In the genomic region with DNA sequence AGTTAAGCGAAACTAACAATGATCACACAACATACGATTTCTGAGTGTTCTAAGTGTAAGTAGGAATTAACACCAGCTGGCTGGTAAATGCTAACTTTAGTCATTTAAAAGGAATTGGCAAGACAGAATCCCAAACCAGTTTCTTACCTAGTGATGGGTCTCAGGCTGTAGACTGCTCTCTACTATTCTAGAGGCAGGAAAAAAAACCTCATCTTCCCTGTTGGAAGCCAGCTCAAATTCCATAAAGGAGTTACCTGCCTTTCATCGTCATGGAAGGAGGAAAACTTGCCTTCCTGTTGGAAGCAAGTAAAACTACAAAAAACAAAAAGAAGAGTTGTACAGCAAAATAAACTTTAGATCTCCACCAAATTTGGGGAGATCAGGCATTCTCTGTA, we compare ENCODE assay signal across 27 cellular contexts. TPM values are rescaled to one million over a fixed set of nuclear protein-coding genes. Genes with fewer than 3 reads are reported as not detected.
A peak's percentile ranks its signal among the peaks of the same experiment; 100 is the strongest.
DNase-seq lines count a peak whose midpoint lies in the region; ATAC-seq and TF ChIP-seq lines count a peak whose summit lies in the region.
"Had no signal": no experiment of that assay in that cellular context is flagged by ENCODE, and none has a peak within 500 bp of the region (broad histone marks: within the 10 kb centered on the region; RNA-seq: fewer than 3 reads in every experiment).

No MANE protein-coding gene starts in this region.

- H4K91ac ChIP-seq in H9 (ENCODE audit: insufficient read length, low read depth, low read length) = no peak overlapping the region

- no peaks in the 10 kb centered on the region for H3K9me2 ChIP-seq in MM.1S (replicated peaks; ENCODE audit: insufficient read depth, low read length)

- no peaks in the 10 kb centered on the region for H3K27me3 ChIP-seq in H9 (ENCODE audit: insufficient read depth, low read length)
- H3K27me3 ChIP-seq in iPS-18a (ENCODE audit: control insufficient read depth, insufficient read depth, low read length) = no peaks in the 10 kb centered on the region
- no peaks in the 10 kb centered on the region for H3K27me3 ChIP-seq in MM.1S (replicated peaks; ENCODE audit: insufficient read depth, low read length)
- H3K27me3 ChIP-seq: BLaER1 treated with 17β-estradiol and CSF1 and Interleukin-3, amounts not matched to agents 10 nM and 100 nM had no signal

- no peaks in the 10 kb centered on the region for H3K23me2 ChIP-seq in H9 (ENCODE audit: insufficient read length, low read depth, low read length, poor library complexity, severe bottlenecking)

- no peak overlapping the region for H4K8ac ChIP-seq in H9 (replicated peaks; ENCODE audit: insufficient read length, low read depth, low read length)

- H3K9ac ChIP-seq in H9 (ENCODE audit: extremely low read depth, insufficient read length, low read length) = peak overlapping the region; percentile 23
- H3K9ac ChIP-seq in iPS-18a (ENCODE audit: low read length) = peak overlapping the region; percentile 43
- no peak overlapping the region for H3K9ac ChIP-seq in MM.1S (ENCODE audit: low read length)
- H3K9ac ChIP-seq: BLaER1 treated with 17β-estradiol and CSF1 and Interleukin-3, amounts not matched to agents 10 nM and 100 nM; KMS-11 had no signal

- H2BK120ac ChIP-seq in H9 (ENCODE audit: low read depth, low read length, poor library complexity, severe bottlenecking) = no peak overlapping the region

- no peak overlapping the region; the same call in 1 of the 2 replicates for H3K14ac ChIP-seq in H9 (ENCODE audit: insufficient read depth, low read length)

- H3K79me2 ChIP-seq in H9 (ENCODE audit: insufficient read depth, low read length) (no peaks in the 10 kb centered on the region), MM.1S (ENCODE audit: low read length) (no peaks in the 10 kb centered on the region)

- no peak overlapping the region for H2BK15ac ChIP-seq in H9 (ENCODE audit: low read depth, low read length)

- peak overlapping the region; percentile 2 for H2BK5ac ChIP-seq in H9 (ENCODE audit: insufficient read length, low read length)

- no peak overlapping the region for H3K23ac ChIP-seq in H9 (ENCODE audit: insufficient read length, low read depth, low read length)

- H3K27ac ChIP-seq in H9 (ENCODE audit: insufficient read length, low read depth, low read length) (peak overlapping the region; percentile 99), iPS-18a (ENCODE audit: low read length) (peak overlapping the region; percentile 79), MM.1S (ENCODE audit: low read length) (no peak overlapping the region)
- H3K27ac ChIP-seq: A549; BLaER1 treated with 17β-estradiol and CSF1 and Interleukin-3, amounts not matched to agents 10 nM and 100 nM; KMS-11; PC-9; SJCRH30 had no signal

- H3K9me3 Mint-ChIP-seq in H9 (no peaks in the 10 kb centered on the region; a peak in 1 of 5 replicates), WTC11 (no peaks in the 10 kb centered on the region)
- H3K9me3 Mint-ChIP-seq in stimulated activated naive CD8-positive, alpha-beta T cell treated with anti-CD3 and anti-CD28 coated beads, Interleukin-15, amount 100 ng/mL, for 72 hours = no peaks in the 10 kb centered on the region
- H3K9me3 Mint-ChIP-seq: CD4-positive, alpha-beta memory T cell had no signal

- CTCF ChIA-PET in WTC11 (lab: Charles Lee) = interaction anchor here (0.9 to 4.3 kb wide), 7 partner anchors 8 to 221 kb away, joined by 3 to 34 read pairs (median 4); no protein-coding TSS in a partner anchor

- H3K79me1 ChIP-seq in H9 (ENCODE audit: insufficient read depth, low read depth, low read length, poor library complexity, severe bottlenecking) = no peaks in the 10 kb centered on the region

- H2BK12ac ChIP-seq in H9 (ENCODE audit: insufficient read length, low read depth, low read length) = no peak overlapping the region

- no peaks in the 10 kb centered on the region for H3K27me3 Mint-ChIP-seq in H9 (ENCODE audit: low read depth)
- no peaks in the 10 kb centered on the region for H3K27me3 Mint-ChIP-seq in WTC11 (ENCODE audit: low read depth)
- peaks cover 9% of the 10 kb centered on the region for H3K27me3 Mint-ChIP-seq in stimulated activated naive CD8-positive, alpha-beta T cell treated with anti-CD3 and anti-CD28 coated beads, Interleukin-15, amount 100 ng/mL, for 72 hours

- H3K9me3 ChIP-seq in H9 (ENCODE audit: control insufficient read depth, low read depth, low read length) (no peaks in the 10 kb centered on the region), iPS-18a (ENCODE audit: control insufficient read depth, low read depth, low read length) (no peaks in the 10 kb centered on the region), MM.1S (replicated peaks; ENCODE audit: insufficient read depth, low read length) (no peaks in the 10 kb centered on the region)
- H3K9me3 ChIP-seq: A549; BLaER1 treated with 17β-estradiol and CSF1 and Interleukin-3, amounts not matched to agents 10 nM and 100 nM; Caco-2; SJCRH30 had no signal

- ATAC-seq in WTC11 = peak; percentile 80
- no peak for ATAC-seq in stimulated activated naive CD8-positive, alpha-beta T cell treated with anti-CD3 and anti-CD28 coated beads, Interleukin-15, amount 100 ng/mL, for 72 hours
- ATAC-seq: A549, Right ventricle myocardium inferior had no signal

- H3K4me3 ChIP-seq in iPS-18a (ENCODE audit: low read length) = peak overlapping the region; percentile 60
- no peak overlapping the region for H3K4me3 ChIP-seq in MM.1S (ENCODE audit: low read length)
- H3K4me3 ChIP-seq: A549; BLaER1 treated with 17β-estradiol and CSF1 and Interleukin-3, amounts not matched to agents 10 nM and 100 nM; PC-9; SJCRH30 had no signal

- H3K4me2 ChIP-seq in H9 (ENCODE audit: insufficient read depth, insufficient read length, low read length) = peak overlapping the region; percentile 69
- no peak overlapping the region for H3K4me2 ChIP-seq in MM.1S (ENCODE audit: low read depth, low read length)
- H3K4me2 ChIP-seq: A549; BLaER1 treated with 17β-estradiol and CSF1 and Interleukin-3, amounts not matched to agents 10 nM and 100 nM; KMS-11; PC-9 had no signal

- no peaks in the 10 kb centered on the region for H4K20me1 ChIP-seq in H9 (ENCODE audit: control insufficient read depth, insufficient read depth, insufficient read length)
- H4K20me1 ChIP-seq in MM.1S (ENCODE audit: insufficient read depth, low read length) = no peaks in the 10 kb centered on the region
- H4K20me1 ChIP-seq: BLaER1 treated with 17β-estradiol and CSF1 and Interleukin-3, amounts not matched to agents 10 nM and 100 nM had no signal

- H3K4me1 ChIP-seq in H9 (ENCODE audit: insufficient read depth, low read length) (peaks cover 7% of the 10 kb centered on the region), iPS-18a (ENCODE audit: control insufficient read depth, low read depth, low read length) (peaks cover 23% of the 10 kb centered on the region), MM.1S (ENCODE audit: low read length) (no peaks in the 10 kb centered on the region)
- H3K4me1 ChIP-seq: BLaER1 treated with 17β-estradiol and CSF1 and Interleukin-3, amounts not matched to agents 10 nM and 100 nM; Caco-2; SJCRH30 had no signal

- H3K4me1 Mint-ChIP-seq in H9 (peaks cover 34 to 40% of the 10 kb centered on the region in 2 experiments), WTC11 (peaks cover 42% of the 10 kb centered on the region)
- no peaks in the 10 kb centered on the region for H3K4me1 Mint-ChIP-seq in stimulated activated naive CD8-positive, alpha-beta T cell treated with anti-CD3 and anti-CD28 coated beads, Interleukin-15, amount 100 ng/mL, for 72 hours
- H3K4me1 Mint-ChIP-seq: CD4-positive, alpha-beta memory T cell had no signal

- no peak overlapping the region for H2AFZ ChIP-seq in H9 (ENCODE audit: low read length)
- H2AFZ ChIP-seq in MM.1S (ENCODE audit: low read length) = no peak overlapping the region
- H2AFZ ChIP-seq: PC-9 had no signal

- DNase-seq in H9 (no peak), WTC11 (ENCODE audit: low spot score) (no peak), MM.1S (no peak), GOT3 (lab: John Stamatoyannopoulos, UW) (no peak), NCI-H1105 treated with DMSO at 0.1 percent for 48 hours (lab: John Stamatoyannopoulos, UW) (no peak)
- no peak for DNase-seq in stimulated activated naive CD8-positive, alpha-beta T cell treated with anti-CD3 and anti-CD28 coated beads, Interleukin-15, amount 100 ng/mL, for 72 hours
- DNase-seq: AML-193; Caco-2; CD4-positive, alpha-beta memory T cell; GF-D8; IMR-90; NCI-H1092 treated with DMSO at 0.1 percent for 48 hours; NCI-H1436 treated with DMSO at 0.1 percent for 48 hours; NCI-H187 treated with DMSO at 0.1 percent for 48 hours; NCI-H446; NCI-H524 treated with DMSO at 0.1 percent for 48 hours; NCI-H774; PC-9; SJCRH30 had no signal

- no peak overlapping the region for H3T11ph ChIP-seq in H9 (ENCODE audit: low read length)

- no peak for TF ChIP-seq CTCF in H9 (conservative IDR thresholded peaks at IDR 0.05)
- no peak for TF ChIP-seq CTCF in WTC11 (IDR thresholded peaks at IDR 0.05)
- TF ChIP-seq CTCF in MM.1S (IDR thresholded peaks at IDR 0.05; ENCODE audit: low read length) = no peak

- no peaks in the 10 kb centered on the region for H3F3A ChIP-seq in MM.1S (ENCODE audit: insufficient read depth, low read length)

- POLR2A ChIA-PET in WTC11 (lab: Charles Lee) = interaction anchor here (1.4 kb wide), 1 partner anchor 112 kb away, joined by 6 read pairs; a partner anchor contains a TSS

- no peak overlapping the region for H3K56ac ChIP-seq in H9 (ENCODE audit: insufficient read length, low read depth, low read length)

- H3K4ac ChIP-seq in H9 (ENCODE audit: low read depth, low read length) = no peak overlapping the region

- H3K36me3 Mint-ChIP-seq in H9 (ENCODE audit: insufficient read depth in 1 of 3, low read depth in 3 of 3) (peaks cover 0 to 4% (median 0%) of the 10 kb centered on the region in 3 experiments; a peak in 2 of 7 replicates), WTC11 (no peaks in the 10 kb centered on the region; the same call in 1 of the 2 replicates)
- H3K36me3 Mint-ChIP-seq: CD4-positive, alpha-beta memory T cell had no signal

- no peak overlapping the region for H4K5ac ChIP-seq in H9 (ENCODE audit: insufficient read length, low read depth, low read length)

- H2BK20ac ChIP-seq in H9 (ENCODE audit: low read depth, low read length, poor library complexity, severe bottlenecking) = no peak overlapping the region

- H2AK5ac ChIP-seq in H9 (ENCODE audit: insufficient read length, low read length) = peak overlapping the region; percentile 14

- H3K18ac ChIP-seq in H9 (ENCODE audit: insufficient read length, low read depth, low read length) = no peak overlapping the region

- H3K27ac Mint-ChIP-seq in H9 = peak overlapping the region; percentile 66 to 99 (median 97); a peak in 6 of 7 replicates
- H3K27ac Mint-ChIP-seq in WTC11 = peak overlapping the region; percentile 99
- no peak overlapping the region for H3K27ac Mint-ChIP-seq in stimulated activated naive CD8-positive, alpha-beta T cell treated with anti-CD3 and anti-CD28 coated beads, Interleukin-15, amount 100 ng/mL, for 72 hours
- H3K27ac Mint-ChIP-seq: CD4-positive, alpha-beta memory T cell had no signal

- WGBS in H9 (ENCODE audit: extremely low coverage, insufficient read length, low lambda C conversion rate) = no CpG with 5 or more reads among the region's 3 CpGs

- H3K4me3 Mint-ChIP-seq in H9 (peak overlapping the region; percentile 54 to 72), WTC11 (peak overlapping the region; percentile 61)
- no peak overlapping the region for H3K4me3 Mint-ChIP-seq in stimulated activated naive CD8-positive, alpha-beta T cell treated with anti-CD3 and anti-CD28 coated beads, Interleukin-15, amount 100 ng/mL, for 72 hours
- H3K4me3 Mint-ChIP-seq: CD4-positive, alpha-beta memory T cell had no signal

- H3K36me3 ChIP-seq in iPS-18a (ENCODE audit: control insufficient read depth, low read depth, low read length) (no peaks in the 10 kb centered on the region), MM.1S (replicated peaks; ENCODE audit: insufficient read depth, low read length) (no peaks in the 10 kb centered on the region)
- H3K36me3 ChIP-seq: BLaER1 treated with 17β-estradiol and CSF1 and Interleukin-3, amounts not matched to agents 10 nM and 100 nM; SJCRH30 had no signal

RNA-seq across cellular contexts. Expression of a gene that starts 23.7 kb away (rescaled TPM):
- total RNA-seq in H9 (2021) = 77.9 and 84.5 TPM in 2 replicates
- total RNA-seq in WTC11 (2021) = 200 to 207 TPM (median 201 TPM) in 3 replicates
- total RNA-seq: IMR-90 had no signal

RNA-seq across cellular contexts. Expression of a gene that starts 30.6 kb away (rescaled TPM):
- total RNA-seq in H9 (2021) = 0.15 and 0.39 TPM in 2 replicates
- total RNA-seq in WTC11 (2021) = 0.27 to 0.55 TPM (median 0.46 TPM) in 3 replicates
- total RNA-seq: Caco-2; CD4-positive, alpha-beta memory T cell; H4; HT1080; IMR-90; PC-9; Right ventricle myocardium inferior; RPMI7951; SJCRH30 had no signal

Comparison
In these comparisons a context has a peak if more than half of its experiments do, and no peak if none do; other contexts are left out.
1. H3K27ac Mint-ChIP-seq: peak in H9 (3 of 3) and WTC11 (single experiment); none in stimulated activated naive CD8-positive, alpha-beta T cell treated with anti-CD3 and anti-CD28 coated beads, Interleukin-15, amount 100 ng/mL, for 72 hours (0 of 2).
2. H3K4me3 Mint-ChIP-seq: peak in H9 (2 of 2) and WTC11 (single experiment); none in stimulated activated naive CD8-positive, alpha-beta T cell treated with anti-CD3 and anti-CD28 coated beads, Interleukin-15, amount 100 ng/mL, for 72 hours (0 of 2).